In genomic region chr4:178322524-178323183, GRCh38 we compare ENCODE assay signal across 1 cellular context.
TF ChIP-seq lines count a peak whose summit lies in the region.

No MANE protein-coding gene starts in this region.

TF ChIP-seq in H1, 55 proteins besides CTCF, POLR2A, EP300 and RAD21 (continued from another document):
- no peak for TF ChIP-seq E2F6 (IDR thresholded peaks at IDR 0.05)
- no peak for TF ChIP-seq RNF2 (IDR thresholded peaks at IDR 0.05; ENCODE audit: borderline replicate concordance, low read depth, low read length, missing control alignments, poor library complexity, severe bottlenecking)
- TF ChIP-seq MAFK (IDR thresholded peaks at IDR 0.05; ENCODE audit: low read depth, low read length): no peak
- TF ChIP-seq SP1 (IDR thresholded peaks at IDR 0.05; ENCODE audit: low read depth, low read length): no peak
- TF ChIP-seq JUN (IDR thresholded peaks at IDR 0.05; ENCODE audit: low read depth, low read length): no peak
- no peak for TF ChIP-seq SIRT6 (IDR thresholded peaks at IDR 0.05; ENCODE audit: low read length)
- no peak for TF ChIP-seq SAP30 (IDR thresholded peaks at IDR 0.05; ENCODE audit: insufficient read depth, insufficient replicate concordance, low read length)
- TF ChIP-seq POLR2AphosphoS5 (IDR thresholded peaks at IDR 0.05; ENCODE audit: low read depth, low read length): no peak
- TF ChIP-seq HDAC2 (IDR thresholded peaks at IDR 0.05; ENCODE audit: borderline replicate concordance in 1 of 2, low read depth in 2 of 2, low read length in 2 of 2): no peak
